In the genomic region with DNA sequence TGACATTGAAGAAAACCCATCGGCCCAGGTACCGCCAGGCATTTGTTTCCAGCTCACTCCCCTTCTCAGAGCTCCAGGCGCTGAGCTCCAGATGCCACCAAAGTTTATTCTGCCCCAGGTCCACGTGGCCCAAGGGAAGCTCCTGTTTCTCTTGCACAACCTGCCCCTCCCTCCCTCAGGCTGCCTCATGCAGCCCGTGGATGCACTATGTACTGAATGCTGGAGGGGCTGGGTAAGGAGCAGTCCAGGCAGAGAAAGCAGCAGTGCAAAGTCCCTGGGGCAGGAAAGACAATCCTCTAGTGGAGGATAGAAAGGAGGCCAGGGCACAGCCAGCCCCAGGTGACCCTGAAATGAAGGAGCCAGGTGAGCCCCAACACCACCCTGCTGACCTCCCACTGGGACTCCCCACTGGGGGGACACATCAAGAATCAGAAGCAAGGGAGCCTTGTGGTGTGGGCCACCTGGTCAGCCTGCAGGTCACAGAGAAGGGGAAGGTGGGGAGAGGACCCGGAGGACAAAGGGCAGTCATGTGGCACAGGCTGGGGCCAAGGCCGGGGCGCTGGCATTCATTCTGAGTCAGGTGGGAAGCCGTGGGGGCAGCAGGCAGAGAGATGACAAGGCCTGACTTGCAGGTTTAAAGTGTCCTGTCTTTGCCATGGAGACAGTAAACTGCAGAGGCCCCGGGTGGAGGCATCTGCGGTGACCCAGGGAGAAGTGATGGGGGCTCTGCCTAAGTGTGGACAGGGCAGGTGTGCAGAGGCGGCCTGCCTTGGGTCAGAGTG, we compare ENCODE assay signal across 19 cellular contexts.
DNase-seq lines count a peak whose midpoint lies in the region; ATAC-seq and TF ChIP-seq lines count a peak whose summit lies in the region.
"Had no signal": no experiment of that assay in that cellular context is flagged by ENCODE, and none has a peak within 500 bp of the region (broad histone marks: within the 10 kb centered on the region; RNA-seq: fewer than 3 reads in every experiment).

No MANE protein-coding gene starts in this region.

- no peaks in the 10 kb centered on the region for H3K4me1 Mint-ChIP-seq in stimulated activated naive CD8-positive, alpha-beta T cell treated with anti-CD3 and anti-CD28 coated beads, Interleukin-15, amount 100 ng/mL, for 72 hours
- H3K4me1 Mint-ChIP-seq in nephron progenitor cell (peaks cover 62% of the 10 kb centered on the region), mesothelial cell of epicardium (peaks cover 11% of the 10 kb centered on the region)

- no peak overlapping the region for H3K4me3 Mint-ChIP-seq in stimulated activated naive CD8-positive, alpha-beta T cell treated with anti-CD3 and anti-CD28 coated beads, Interleukin-15, amount 100 ng/mL, for 72 hours
- no peak overlapping the region for H3K4me3 Mint-ChIP-seq in nephron progenitor cell
- no peak overlapping the region for H3K4me3 Mint-ChIP-seq in mesothelial cell of epicardium
- H3K4me3 Mint-ChIP-seq: activated naive CD8-positive, alpha-beta T cell; CD8-positive, alpha-beta T cell had no signal

- peaks cover 9% of the 10 kb centered on the region for H3K27me3 Mint-ChIP-seq in stimulated activated naive CD8-positive, alpha-beta T cell treated with anti-CD3 and anti-CD28 coated beads, Interleukin-15, amount 100 ng/mL, for 72 hours
- H3K27me3 Mint-ChIP-seq in nephron progenitor cell (ENCODE audit: low read depth, poor library complexity) (peaks cover 7% of the 10 kb centered on the region), mesothelial cell of epicardium (ENCODE audit: low read depth) (peaks cover 2% of the 10 kb centered on the region)
- H3K27me3 Mint-ChIP-seq: activated naive CD8-positive, alpha-beta T cell had no signal

- H3K4me3 ChIP-seq in RWPE2 (ENCODE audit: severe bottlenecking) (no peak overlapping the region), aorta (ENCODE audit: low read length in 2 of 2) (no peak overlapping the region)
- H3K4me3 ChIP-seq: body of pancreas, coronary artery had no signal

- peaks cover 4 to 7% of the 10 kb centered on the region in 2 donors for H3K9me3 Mint-ChIP-seq in stimulated activated naive CD8-positive, alpha-beta T cell treated with anti-CD3 and anti-CD28 coated beads, Interleukin-15, amount 100 ng/mL, for 72 hours
- H3K9me3 Mint-ChIP-seq in nephron progenitor cell (peaks cover 9% of the 10 kb centered on the region), mesothelial cell of epicardium (peaks cover 7% of the 10 kb centered on the region)
- H3K9me3 Mint-ChIP-seq: CD8-positive, alpha-beta T cell had no signal

- no peak overlapping the region for H3K27ac Mint-ChIP-seq in stimulated activated naive CD8-positive, alpha-beta T cell treated with anti-CD3 and anti-CD28 coated beads, Interleukin-15, amount 100 ng/mL, for 72 hours
- H3K27ac Mint-ChIP-seq in nephron progenitor cell (peak overlapping the region; percentile 80), mesothelial cell of epicardium (no peak overlapping the region)
- H3K27ac Mint-ChIP-seq: activated naive CD8-positive, alpha-beta T cell; CD8-positive, alpha-beta T cell had no signal

- no peak for DNase-seq in stimulated activated naive CD8-positive, alpha-beta T cell treated with anti-CD3 and anti-CD28 coated beads, Interleukin-15, amount 100 ng/mL, for 72 hours
- no peak for DNase-seq in stimulated activated naive CD8-positive, alpha-beta T cell treated with anti-CD3 and anti-CD28 coated beads, Interleukin-15, Interleukin-2, amounts not matched to agents 100 U/mL and 50 U/mL, for 24 hours
- DNase-seq in RWPE2 (ENCODE audit: low spot score) (peak; percentile 79), nephron progenitor cell (no peak), aorta (peak; percentile 6 to 73), mesothelial cell of epicardium (ENCODE audit: low spot score in 2 of 2, unreplicated experiment in 2 of 2) (no peak)
- DNase-seq: activated CD4-positive, alpha-beta T cell treated with anti-CD3 and anti-CD28 coated beads, Interleukin-2, amount 50 U/mL, for 48 hours; body of pancreas; CD8-positive, alpha-beta T cell; HCEC 1CT; NCI-H1105; T-helper 1 cell had no signal

- intact Hi-C loops in aorta (cut with DNase I): no loop called here

- TF ChIP-seq CTCF in RWPE2 (IDR thresholded peaks at IDR 0.05; ENCODE audit: poor library complexity, severe bottlenecking) (no peak), nephron progenitor cell (IDR thresholded peaks at IDR 0.05) (no peak), mesothelial cell of epicardium (IDR thresholded peaks at IDR 0.05; ENCODE audit: unreplicated experiment) (no peak)

- H3K27ac ChIP-seq in RWPE2 (ENCODE audit: poor library complexity, severe bottlenecking): no peak overlapping the region
- H3K27ac ChIP-seq in aorta (ENCODE audit: low read depth in 1 of 2, low read length in 2 of 2): no peak overlapping the region
- H3K27ac ChIP-seq: body of pancreas, coronary artery, HL-60, neutrophil had no signal

- WGBS in aorta, 2 donors: 72 to 81% methylated on average over 12 of the region's 12 CpGs

- no peaks in the 10 kb centered on the region for H3K4me1 ChIP-seq in RWPE2 (ENCODE audit: insufficient read depth, poor library complexity, severe bottlenecking)
- no peaks in the 10 kb centered on the region for H3K4me1 ChIP-seq in aorta (ENCODE audit: control insufficient read depth in 1 of 2, insufficient read depth in 2 of 2, low read length in 2 of 2)
- H3K4me1 ChIP-seq: body of pancreas had no signal

- H3K27me3 ChIP-seq in RWPE2 (ENCODE audit: insufficient read depth, poor library complexity, severe bottlenecking): peaks cover 6% of the 10 kb centered on the region
- H3K27me3 ChIP-seq in aorta (ENCODE audit: control insufficient read depth in 1 of 2, insufficient read depth in 2 of 2, low read length in 1 of 2): no peaks in the 10 kb centered on the region
- H3K27me3 ChIP-seq: body of pancreas had no signal

- H3K36me3 ChIP-seq in RWPE2 (ENCODE audit: low read depth) (no peaks in the 10 kb centered on the region), aorta (ENCODE audit: control insufficient read depth in 1 of 2, insufficient read depth in 2 of 2, low read length in 1 of 2) (no peaks in the 10 kb centered on the region)
- H3K36me3 ChIP-seq: neutrophil had no signal

- peak; percentile 12 for ATAC-seq in stimulated activated naive CD8-positive, alpha-beta T cell treated with anti-CD3 and anti-CD28 coated beads, Interleukin-15, amount 100 ng/mL, for 72 hours
- ATAC-seq in stimulated activated naive CD8-positive, alpha-beta T cell treated with anti-CD3 and anti-CD28 coated beads, Interleukin-15, Interleukin-2, amounts not matched to agents 100 U/mL and 50 U/mL, for 24 hours: no peak
- ATAC-seq in RWPE2 (ENCODE audit: low read depth) (peak; percentile 50), aorta (ENCODE audit: low FRiP score) (no peak), HG03045 (IDR thresholded peaks at IDR 0.05; ENCODE audit: unreplicated experiment) (no peak), HG03565 (IDR thresholded peaks at IDR 0.05; ENCODE audit: unreplicated experiment) (no peak)
- ATAC-seq: body of pancreas; CD8-positive, alpha-beta T cell; right cardiac atrium had no signal

- H3K9me3 ChIP-seq in RWPE2 (ENCODE audit: severe bottlenecking) (no peaks in the 10 kb centered on the region), aorta (ENCODE audit: control insufficient read depth, low read length) (peaks cover 3% of the 10 kb centered on the region)
- H3K9me3 ChIP-seq: body of pancreas, neutrophil had no signal

- H3K36me3 Mint-ChIP-seq in nephron progenitor cell (ENCODE audit: low read depth) (no peaks in the 10 kb centered on the region), mesothelial cell of epicardium (peaks cover 2% of the 10 kb centered on the region)
- H3K36me3 Mint-ChIP-seq: activated naive CD8-positive, alpha-beta T cell; CD8-positive, alpha-beta T cell had no signal

Comparison
In these comparisons a context has a peak if more than half of its experiments do, and no peak if none do; other contexts are left out.
1. ATAC-seq: peak in stimulated activated naive CD8-positive, alpha-beta T cell treated with anti-CD3 and anti-CD28 coated beads, Interleukin-15, amount 100 ng/mL, for 72 hours (single experiment) and RWPE2 (single experiment); none in stimulated activated naive CD8-positive, alpha-beta T cell treated with anti-CD3 and anti-CD28 coated beads, Interleukin-15, Interleukin-2, amounts not matched to agents 100 U/mL and 50 U/mL, for 24 hours (single experiment), aorta (single experiment), HG03045 (single experiment) and HG03565 (single experiment).
2. DNase-seq: peak in RWPE2 (single experiment) and aorta (2 of 2); none in stimulated activated naive CD8-positive, alpha-beta T cell treated with anti-CD3 and anti-CD28 coated beads, Interleukin-15, amount 100 ng/mL, for 72 hours (0 of 2), stimulated activated naive CD8-positive, alpha-beta T cell treated with anti-CD3 and anti-CD28 coated beads, Interleukin-15, Interleukin-2, amounts not matched to agents 100 U/mL and 50 U/mL, for 24 hours (single experiment), nephron progenitor cell (single experiment) and mesothelial cell of epicardium (0 of 2).